Comparison of ENCODE assay signal across 16 cellular contexts in genomic region chr9:4228142-4228541, GRCh38.
DNase-seq lines count a peak whose midpoint lies in the region; ATAC-seq and TF ChIP-seq lines count a peak whose summit lies in the region.
"Had no signal": no experiment of that assay in that cellular context is flagged by ENCODE, and none has a peak within 500 bp of the region (broad histone marks: within the 10 kb centered on the region; RNA-seq: fewer than 3 reads in every experiment).

No MANE protein-coding gene starts in this region.

- POLR2A ChIA-PET in MCF 10A (lab: Yijun Ruan, JAX), result no interaction called here
- POLR2A ChIA-PET in WTC11 (lab: Charles Lee), result no interaction called here

- TF ChIP-seq POLR2A in spleen (IDR thresholded peaks at IDR 0.05), result no peak

- H3K4me3 ChIP-seq in mammary epithelial cell (replicated peaks in 1 of 3; ENCODE audit: insufficient read depth in 1 of 3, low read depth in 2 of 3, low read length in 3 of 3) (no peak overlapping the region), mesenchymal stem cell (ENCODE audit: insufficient read depth in 1 of 2, low read depth in 1 of 2, low read length in 2 of 2) (no peak overlapping the region), subcutaneous abdominal adipose tissue (ENCODE audit: low read depth in 1 of 5, low read length in 5 of 5) (no peak overlapping the region), spleen (no peak overlapping the region)
- H3K4me3 ChIP-seq: BLaER1 treated with 17β-estradiol and CSF1 and Interleukin-3, amounts not matched to agents 10 nM and 100 nM had no signal

- H3K4ac ChIP-seq in mesenchymal stem cell (ENCODE audit: low read depth in 1 of 2, low read length in 2 of 2), result no peak overlapping the region

- H3K9ac ChIP-seq in mammary epithelial cell (ENCODE audit: insufficient read depth, low read length) (no peak overlapping the region), mesenchymal stem cell (ENCODE audit: low read length) (no peak overlapping the region), subcutaneous abdominal adipose tissue (ENCODE audit: low read length in 5 of 5) (no peak overlapping the region)
- H3K9ac ChIP-seq: BLaER1 treated with 17β-estradiol and CSF1 and Interleukin-3, amounts not matched to agents 10 nM and 100 nM had no signal

- in situ Hi-C loops in mammary epithelial cell (cut with MboI; ENCODE audit: low sequenced_read_pairs in 2 of 2), result loop anchor here (25.0 kb wide), 2 partner anchors 166 to 491 kb away; no protein-coding TSS in a partner anchor

- WGBS in mammary epithelial cell (ENCODE audit: low coverage, missing lambda C conversion rate), result 88% methylated on average over 6 of the region's 6 CpGs
- 92% methylated on average over 5 of the region's 6 CpGs for WGBS in mesenchymal stem cell
- 81 to 87% (median 86%) methylated on average over 6 of the region's 6 CpGs for WGBS in spleen, 5 donors

- no peak overlapping the region for H2BK120ac ChIP-seq in mesenchymal stem cell (ENCODE audit: low read depth, low read length)

- no peak overlapping the region for H2AFZ ChIP-seq in mammary epithelial cell (ENCODE audit: low read depth, low read length)
- H2AFZ ChIP-seq in mesenchymal stem cell (ENCODE audit: low read depth, low read length), result no peak overlapping the region

- CTCF ChIA-PET in MCF 10A (lab: Yijun Ruan, JAX), result interaction anchor here (0.6 to 6.8 kb wide), 22 partner anchors 8 to 564 kb away, joined by 3 to 75 read pairs (median 4); no protein-coding TSS in a partner anchor
- CTCF ChIA-PET in mammary epithelial cell (lab: Charles Lee; ENCODE audit: low non-redundant PET), result no interaction called here
- CTCF ChIA-PET in WTC11 (lab: Charles Lee), result interaction anchor here (0.6 to 2.0 kb wide), 7 partner anchors 10 to 495 kb away, joined by 3 to 6 read pairs (median 3); no protein-coding TSS in a partner anchor

- H2AK5ac ChIP-seq in mesenchymal stem cell (ENCODE audit: low read length, severe bottlenecking), result peak overlapping the region; percentile 64

- H3K4me2 ChIP-seq in mammary epithelial cell (ENCODE audit: insufficient read depth, low read depth, low read length) (no peak overlapping the region), mesenchymal stem cell (ENCODE audit: low read length, poor library complexity, severe bottlenecking) (no peak overlapping the region)
- H3K4me2 ChIP-seq: BLaER1 treated with 17β-estradiol and CSF1 and Interleukin-3, amounts not matched to agents 10 nM and 100 nM had no signal

- H3K18ac ChIP-seq in mesenchymal stem cell (ENCODE audit: low read depth in 1 of 2, low read length in 2 of 2), result no peak overlapping the region

- no peaks in the 10 kb centered on the region for H3K36me3 Mint-ChIP-seq in MCF 10A (ENCODE audit: insufficient read depth, unreplicated experiment)
- no peaks in the 10 kb centered on the region for H3K36me3 Mint-ChIP-seq in WTC11
- H3K36me3 Mint-ChIP-seq: CD14-positive monocyte; CD8-positive, alpha-beta memory T cell had no signal

- no peak overlapping the region for H4K8ac ChIP-seq in mesenchymal stem cell (ENCODE audit: low read length)

- H3K27ac Mint-ChIP-seq in MCF 10A (ENCODE audit: low read depth, unreplicated experiment), result peak overlapping the region; percentile 76
- H3K27ac Mint-ChIP-seq in WTC11, result no peak overlapping the region
- H3K27ac Mint-ChIP-seq: CD14-positive monocyte; CD4-positive, alpha-beta T cell; CD8-positive, alpha-beta memory T cell had no signal

- H3K27ac ChIP-seq in mammary epithelial cell (ENCODE audit: insufficient read depth, low read depth, low read length) (no peak overlapping the region), mesenchymal stem cell (ENCODE audit: low read length, poor library complexity, severe bottlenecking) (no peak overlapping the region), subcutaneous abdominal adipose tissue (ENCODE audit: low read depth, low read length) (peak overlapping the region; percentile 32), spleen (no peak overlapping the region)
- H3K27ac ChIP-seq: 22Rv1; BLaER1 treated with 17β-estradiol and CSF1 and Interleukin-3, amounts not matched to agents 10 nM and 100 nM had no signal

- BruUV-seq in MCF 10A (replicated peaks; lab: Mats Ljungman, UMichigan) (no TSS peak), mammary epithelial cell (replicated peaks; lab: Mats Ljungman, UMichigan) (no TSS peak)

- no peaks in the 10 kb centered on the region for H3K79me2 ChIP-seq in mammary epithelial cell (ENCODE audit: insufficient read depth, low read length)

- H3K27me3 ChIP-seq in mammary epithelial cell (ENCODE audit: insufficient read depth, low read length) (no peaks in the 10 kb centered on the region), mesenchymal stem cell (ENCODE audit: control insufficient read depth in 1 of 2, insufficient read depth in 1 of 2, low read length in 2 of 2) (no peaks in the 10 kb centered on the region), subcutaneous abdominal adipose tissue (ENCODE audit: control insufficient read depth in 5 of 5, insufficient read depth in 4 of 5, low read length in 5 of 5) (no peaks in the 10 kb centered on the region), spleen (replicated peaks in 1 of 7) (peaks cover 0 to 10% (median 0%) of the 10 kb centered on the region in 7 donors)
- H3K27me3 ChIP-seq: BE2C; BLaER1 treated with 17β-estradiol and CSF1 and Interleukin-3, amounts not matched to agents 10 nM and 100 nM had no signal

- H2BK15ac ChIP-seq in mesenchymal stem cell (ENCODE audit: low read depth, poor library complexity, severe bottlenecking), result no peak overlapping the region

- peak; percentile 58 for ATAC-seq in WTC11

- H2BK5ac ChIP-seq in mesenchymal stem cell (ENCODE audit: low read depth, low read length, poor library complexity, severe bottlenecking), result no peak overlapping the region

- no peak overlapping the region for H2BK12ac ChIP-seq in mesenchymal stem cell (ENCODE audit: low read length in 2 of 2)

- intact Hi-C loops in MCF 10A (cut with micrococcal nuclease) (loop anchor here (1.0 to 5.0 kb wide), 6 partner anchors 69 to 761 kb away; no protein-coding TSS in a partner anchor), mammary epithelial cell (cut with micrococcal nuclease) (loop anchor here (1.0 to 10.0 kb wide), 3 partner anchors 139 to 703 kb away; partner anchors contain the start of gene RFX3), spleen (cut with DNase I; ENCODE audit: low total_unique reads) (no loop called here)

- H3K14ac ChIP-seq in mesenchymal stem cell (ENCODE audit: low read length in 2 of 2), result no peak overlapping the region

- H3K27me3 Mint-ChIP-seq in MCF 10A (ENCODE audit: insufficient read depth, unreplicated experiment) (no peaks in the 10 kb centered on the region), WTC11 (ENCODE audit: low read depth) (no peaks in the 10 kb centered on the region)

- H4K91ac ChIP-seq in mesenchymal stem cell (ENCODE audit: low read length), result no peak overlapping the region

- dilution Hi-C loops in mammary epithelial cell (cut with HindIII; ENCODE audit: low sequenced_read_pairs), result no loop called here

- H3K36me3 ChIP-seq in mammary epithelial cell (ENCODE audit: insufficient read depth, low read length), result no peaks in the 10 kb centered on the region
- peaks cover 0 to under 1% of the 10 kb centered on the region in 2 experiments for H3K36me3 ChIP-seq in mesenchymal stem cell (ENCODE audit: control insufficient read depth in 1 of 2, insufficient read depth in 2 of 2, low read depth in 1 of 2, low read length in 2 of 2)
- no peaks in the 10 kb centered on the region for H3K36me3 ChIP-seq in subcutaneous abdominal adipose tissue (ENCODE audit: control insufficient read depth in 5 of 5, insufficient read depth in 5 of 5, low read length in 5 of 5)
- no peaks in the 10 kb centered on the region for H3K36me3 ChIP-seq in spleen
- H3K36me3 ChIP-seq: BE2C; BLaER1 treated with 17β-estradiol and CSF1 and Interleukin-3, amounts not matched to agents 10 nM and 100 nM had no signal

- TF ChIP-seq CTCF in MCF 10A (IDR thresholded peaks at IDR 0.05; ENCODE audit: unreplicated experiment) (no peak), mammary epithelial cell (conservative IDR thresholded peaks at IDR 0.05 in 1 of 2, IDR thresholded peaks at IDR 0.05 in 1 of 2; ENCODE audit: extremely low read depth in 1 of 2, insufficient read depth in 1 of 2, low read depth in 1 of 2, low read length in 2 of 2) (no peak), WTC11 (IDR thresholded peaks at IDR 0.05) (no peak), spleen (IDR thresholded peaks at IDR 0.05 in 8 of 11, conservative IDR thresholded peaks at IDR 0.05 in 3 of 11) (no peak)

- H3K23ac ChIP-seq in mesenchymal stem cell (ENCODE audit: low read length in 2 of 2), result no peak overlapping the region

- H3K4me1 Mint-ChIP-seq in MCF 10A (ENCODE audit: insufficient read depth, unreplicated experiment) (no peaks in the 10 kb centered on the region), WTC11 (peaks cover 8% of the 10 kb centered on the region)
- H3K4me1 Mint-ChIP-seq: CD8-positive, alpha-beta memory T cell had no signal

- H3K4me1 ChIP-seq in mammary epithelial cell (ENCODE audit: insufficient read depth, low read length) (peaks cover 16% of the 10 kb centered on the region), mesenchymal stem cell (ENCODE audit: control insufficient read depth, insufficient read depth, low read depth, low read length) (peaks cover 10% of the 10 kb centered on the region), subcutaneous abdominal adipose tissue (ENCODE audit: control insufficient read depth in 5 of 5, insufficient read depth in 5 of 5, low read length in 5 of 5) (peaks cover 0 to 10% (median 8%) of the 10 kb centered on the region in 5 donors), spleen (no peaks in the 10 kb centered on the region)
- H3K4me1 ChIP-seq: BE2C had no signal

- DNase-seq in MCF 10A (ENCODE audit: unreplicated experiment), result no peak
- no peak for DNase-seq in mammary epithelial cell
- no peak for DNase-seq in WTC11 (ENCODE audit: low spot score)
- DNase-seq in mesenchymal stem cell, result no peak
- no peak for DNase-seq in DMS114 treated with DMSO at 0.1 percent for 48 hours (lab: John Stamatoyannopoulos, UW; ENCODE audit: unreplicated experiment)
- DNase-seq in central memory CD4-positive, alpha-beta T cell, result no peak
- DNase-seq in spleen, result no peak
- DNase-seq: BE2C; CD4-positive, alpha-beta T cell; CD8-positive, alpha-beta memory T cell; DMS 273 treated with DMSO at 0.1 percent for 48 hours; GF-D8 had no signal

- H3K9me3 Mint-ChIP-seq in MCF 10A (ENCODE audit: unreplicated experiment) (no peaks in the 10 kb centered on the region), WTC11 (no peaks in the 10 kb centered on the region)
- H3K9me3 Mint-ChIP-seq: CD14-positive monocyte; CD4-positive, alpha-beta T cell; CD8-positive, alpha-beta memory T cell had no signal

- H3K4me3 Mint-ChIP-seq in MCF 10A (ENCODE audit: unreplicated experiment), result no peak overlapping the region
- no peak overlapping the region for H3K4me3 Mint-ChIP-seq in WTC11
- H3K4me3 Mint-ChIP-seq: CD14-positive monocyte; CD4-positive, alpha-beta T cell; CD8-positive, alpha-beta memory T cell had no signal

- H4K20me1 ChIP-seq in mammary epithelial cell (ENCODE audit: insufficient read depth, low read length), result no peaks in the 10 kb centered on the region
- H4K20me1 ChIP-seq: BLaER1 treated with 17β-estradiol and CSF1 and Interleukin-3, amounts not matched to agents 10 nM and 100 nM had no signal

- H3K9me3 ChIP-seq in mammary epithelial cell (replicated peaks; ENCODE audit: insufficient read depth, low read length), result no peaks in the 10 kb centered on the region
- H3K9me3 ChIP-seq in mesenchymal stem cell (ENCODE audit: control insufficient read depth, low read length), result no peaks in the 10 kb centered on the region
- H3K9me3 ChIP-seq in subcutaneous abdominal adipose tissue (ENCODE audit: control insufficient read depth in 5 of 5, low read length in 5 of 5), result no peaks in the 10 kb centered on the region
- no peaks in the 10 kb centered on the region for H3K9me3 ChIP-seq in spleen
- H3K9me3 ChIP-seq: BE2C had no signal

- peaks cover 15% of the 10 kb centered on the region for H3K79me1 ChIP-seq in mesenchymal stem cell (replicated peaks; ENCODE audit: low read length, poor library complexity, severe bottlenecking)
